Comparison of ENCODE assay signal across 11 cellular contexts in genomic region chr1:154502742-154503111, GRCh38. TPM values are rescaled to one million over a fixed set of nuclear protein-coding genes. Genes with fewer than 3 reads are reported as not detected.
DNase-seq lines count a peak whose midpoint lies in the region; ATAC-seq and TF ChIP-seq lines count a peak whose summit lies in the region.
"Had no signal": no experiment of that assay in that cellular context is flagged by ENCODE, and none has a peak within 500 bp of the region (broad histone marks: within the 10 kb centered on the region; RNA-seq: fewer than 3 reads in every experiment).

No MANE protein-coding gene starts in this region.

- no peaks in the 10 kb centered on the region for H3K36me3 Mint-ChIP-seq in brain

- no peak overlapping the region for H3K27ac Mint-ChIP-seq in brain

- H3K9me3 ChIP-seq in left lung (peaks cover 0 to 2% of the 10 kb centered on the region in 2 donors), testis (no peaks in the 10 kb centered on the region)

- peaks cover 0 to 63% of the 10 kb centered on the region in 2 donors for H3K27me3 ChIP-seq in left lung
- no peaks in the 10 kb centered on the region for H3K27me3 ChIP-seq in testis

- H3K4me3 ChIP-seq in left lung (peak overlapping the region in 1 of 2 donors; percentile 54), testis (peak overlapping the region; percentile 65 to 72)

- peaks cover 0 to 4% of the 10 kb centered on the region in 2 donors for H3K36me3 ChIP-seq in left lung
- H3K36me3 ChIP-seq in testis (ENCODE audit: low read depth, missing control alignments) = no peaks in the 10 kb centered on the region

- H3K4me1 Mint-ChIP-seq in brain = peaks cover 5% of the 10 kb centered on the region

- WGBS in testis, 2 donors = 8 to 24% methylated on average over 20 to 35 of the region's 43 CpGs

- intact Hi-C loops in left lung (cut with DNase I) (no loop called here), testis (cut with DNase I; ENCODE audit: low total_unique reads) (no loop called here)

- peak overlapping the region in 3 of 5 experiments; percentile 49 to 67 (median 62) for H3K4me3 Mint-ChIP-seq in brain

- H3K4me1 ChIP-seq in left lung (peaks cover 0 to 33% of the 10 kb centered on the region in 2 donors), testis (no peaks in the 10 kb centered on the region)

- TF ChIP-seq POLR2A in testis (IDR thresholded peaks at IDR 0.05) = no peak

- peaks cover 17 to 50% (median 26%) of the 10 kb centered on the region in 5 experiments for H3K9me3 Mint-ChIP-seq in brain

- DNase-seq in NCI-H82 (lab: John Stamatoyannopoulos, UW) (peak; percentile 33), NCI-H82 treated with DMSO at 0.1 percent for 48 hours (lab: John Stamatoyannopoulos, UW; ENCODE audit: unreplicated experiment) (no peak), left lung (peak in 1 of 2 donors; percentile 71), testis (peak; percentile 74), NCI-H69 (lab: John Stamatoyannopoulos, UW) (no peak)
- DNase-seq: stimulated activated naive CD4-positive, alpha-beta T cell treated with Interleukin-2 at 50 U/mL for 16 hours had no signal

- ATAC-seq in left lung (peak; percentile 5), HG02588 (IDR thresholded peaks at IDR 0.05; ENCODE audit: unreplicated experiment) (no peak), HG02884 (IDR thresholded peaks at IDR 0.05; ENCODE audit: unreplicated experiment) (no peak)

- no peak for TF ChIP-seq CTCF in brain (conservative IDR thresholded peaks at IDR 0.05)
- no peak for TF ChIP-seq CTCF in left lung (IDR thresholded peaks at IDR 0.05)
- no peak for TF ChIP-seq CTCF in testis (IDR thresholded peaks at IDR 0.05)

- H3K27me3 Mint-ChIP-seq in brain = peaks cover 95% of the 10 kb centered on the region

- H3K27ac ChIP-seq in left lung (peak overlapping the region in 1 of 2 donors; percentile 82), testis (peak overlapping the region; percentile 89 to 91)
- H3K27ac ChIP-seq: 22Rv1 had no signal

RNA-seq across cellular contexts. Expression of gene SHE, which starts 0.5 kb away (rescaled TPM):
- 1.6 TPM for polyA plus RNA-seq in brain (ENCODE audit: insufficient read depth, low read depth, low replicate concordance)
- 10 to 100 TPM; 17.7 to 25.3 TPM for total RNA-seq in left lung
- 10 to 100 TPM; 53.7 to 57.9 TPM for total RNA-seq in testis
- polyA plus RNA-seq in testis (ENCODE audit: insufficient read depth, low read depth, low replicate concordance) = 50.9 TPM
- total RNA-seq: T-helper 1 cell treated with Interleukin-12 subunit alpha and Interleukin-12 subunit beta and Interleukin-4 antibody, amounts not matched to agents 30 ng/mL and 1 ng/mL, for 36 hours had no signal

RNA-seq across cellular contexts. Expression of gene TDRD10, which starts 0.7 kb away (rescaled TPM):
- polyA plus RNA-seq in brain (ENCODE audit: insufficient read depth, low read depth, low replicate concordance) = 0.27 TPM
- total RNA-seq in left lung = 1 to 10 TPM; 3.8 to 5.0 TPM
- 10 to 100 TPM; 50.9 to 60.3 TPM for total RNA-seq in testis
- polyA plus RNA-seq in testis (ENCODE audit: insufficient read depth, low read depth, low replicate concordance) = 123 TPM
- total RNA-seq: T-helper 1 cell treated with Interleukin-12 subunit alpha and Interleukin-12 subunit beta and Interleukin-4 antibody, amounts not matched to agents 30 ng/mL and 1 ng/mL, for 36 hours had no signal

RNA-seq across cellular contexts. Expression of gene UBE2Q1, which starts 55.7 kb away (rescaled TPM):
- polyA plus RNA-seq in brain (ENCODE audit: insufficient read depth, low read depth, low replicate concordance) (98.2 TPM), testis (ENCODE audit: insufficient read depth, low read depth, low replicate concordance) (128 TPM)
- total RNA-seq in left lung (10 to 100 TPM; 87.0 to 90.8 TPM), testis (10 to 100 TPM; 63.5 to 65.2 TPM)

Comparison
In these comparisons a context has a peak if more than half of its experiments do, and no peak if none do; other contexts are left out.
1. DNase-seq: peak in NCI-H82 (single experiment) and testis (single experiment); none in NCI-H82 treated with DMSO at 0.1 percent for 48 hours (single experiment) and NCI-H69 (single experiment).
2. RNA of gene TDRD10, which starts 0.7 kb away (total RNA-seq): 50.9 to 60.3 TPM in testis; 3.8 to 5.0 TPM in left lung; every median in the first group is over 4 times any median in the second.